In genomic region chr20:37558306-37558705, GRCh38 we compare ENCODE assay signal across 28 cellular contexts. TPM values are rescaled to one million over a fixed set of nuclear protein-coding genes. Genes with fewer than 3 reads are reported as not detected.
"Had no signal": no experiment of that assay in that cellular context is flagged by ENCODE, and none has a peak within 500 bp of the region (broad histone marks: within the 10 kb centered on the region; RNA-seq: fewer than 3 reads in every experiment).

No MANE protein-coding gene starts in this region.

- H3K36me3 ChIP-seq: ascending aorta, breast epithelium, cardiac muscle cell, colonic mucosa, heart left ventricle had no signal

- H3K27ac ChIP-seq: ascending aorta, breast epithelium, cardiac muscle cell, colonic mucosa, dorsolateral prefrontal cortex, heart left ventricle had no signal

- DNase-seq: activated CD4-positive, alpha-beta memory T cell treated with anti-CD3 and anti-CD28 coated beads, Interleukin-2, amount 10 ng/mL, durations not matched to agents 7 days and 5 days; activated CD4-positive, alpha-beta T cell treated with anti-CD3 and anti-CD28 coated beads for 36 hours; activated CD4-positive, alpha-beta T cell treated with anti-CD3 and anti-CD28 coated beads, Interleukin-2, amount 10 ng/mL, durations not matched to agents 24 days and 14 days; activated CD4-positive, alpha-beta T cell treated with anti-CD3 and anti-CD28 coated beads, Interleukin-2, amount 50 U/mL, for 4 hours; activated CD4-positive, CD25-positive, alpha-beta regulatory T cell; activated CD4-positive, CD25-positive, alpha-beta regulatory T cell treated with anti-CD3 and anti-CD28 coated beads, Interleukin-2, amount 50 U/mL, for 72 hours; activated gamma-delta T cell treated with Interleukin-2 at 50 U/mL for 16 hours; activated naive CD4-positive, alpha-beta T cell treated with anti-CD3 and anti-CD28 coated beads for 36 hours; activated naive CD8-positive, alpha-beta T cell treated with anti-CD3 and anti-CD28 coated beads, Interleukin-2, amount 10 ng/mL, durations not matched to agents 7 days and 5 days; activated T-cell treated with anti-CD3 and anti-CD28 coated beads, Interleukin-2, amount 50 U/mL, for 1 hour; activated T-cell treated with anti-CD3 and anti-CD28 coated beads, Interleukin-2, amount 50 U/mL, for 48 hours; central memory CD4-positive, alpha-beta T cell; cerebellar nuclear complex; colonic mucosa; dorsolateral prefrontal cortex; effector memory CD4-positive, alpha-beta T cell; endodermal cell; foreskin fibroblast; heart left ventricle; T-helper 2 cell had no signal

- H3K9me3 ChIP-seq: ascending aorta, breast epithelium, colonic mucosa, heart left ventricle had no signal

- FAIRE-seq: frontal cortex had no signal

- H3K4me3 ChIP-seq: ascending aorta, breast epithelium, cardiac muscle cell, colonic mucosa, dorsolateral prefrontal cortex, heart left ventricle had no signal

- H3K27me3 ChIP-seq: ascending aorta, cardiac muscle cell, colonic mucosa had no signal

- ATAC-seq: activated CD4-positive, alpha-beta T cell treated with anti-CD3 and anti-CD28 coated beads for 36 hours; activated naive CD4-positive, alpha-beta T cell treated with anti-CD3 and anti-CD28 coated beads, Interleukin-2, amount 50 U/mL, for 72 hours; esophagus mucosa; heart left ventricle had no signal

- H3K4me1 ChIP-seq: ascending aorta, breast epithelium, colonic mucosa, heart left ventricle had no signal

RNA-seq across cellular contexts. Expression of gene NNAT, which starts 37.3 kb away (rescaled TPM):
- total RNA-seq: activated CD4-positive, alpha-beta memory T cell treated with anti-CD3 and anti-CD28 coated beads, Interleukin-2, amount 10 ng/mL, durations not matched to agents 7 days and 5 days; activated T-helper 2 cell treated with anti-CD3 and anti-CD28 coated beads, Interferon-gamma antibody, Interleukin-2, Interleukin-4, amounts not matched to agents 10 μg/mL and 5 μg/mL and 100 μg/mL, durations not matched to agents 14 hours and 24 hours and 36 hours; ascending aorta; T-helper 1 cell treated with Interleukin-12 subunit alpha and Interleukin-12 subunit beta and Interleukin-4 antibody, amounts not matched to agents 30 ng/mL and 1 ng/mL, for 36 hours had no signal
